In the genomic region with DNA sequence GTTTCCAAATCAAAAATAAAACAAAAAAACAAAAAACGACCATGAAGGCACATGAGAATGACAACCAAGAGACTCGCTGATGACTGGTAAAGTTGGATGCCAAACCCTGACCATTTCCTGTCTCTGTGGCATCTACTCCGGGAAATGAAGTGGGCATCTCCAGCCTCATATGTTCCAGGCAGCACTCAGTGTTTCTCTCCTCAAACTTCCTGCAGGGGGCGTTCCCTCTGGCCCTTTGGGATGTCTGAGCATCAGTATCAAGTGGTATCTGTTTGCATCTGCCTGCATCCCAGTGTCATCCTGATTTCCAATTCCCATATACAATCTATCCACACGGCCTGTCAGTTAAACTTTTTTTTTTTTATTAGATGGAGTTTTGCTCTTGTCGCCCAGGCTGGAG, we compare ENCODE assay signal across 13 cellular contexts. TPM values are rescaled to one million over a fixed set of nuclear protein-coding genes. Genes with fewer than 3 reads are reported as not detected.
A peak's percentile ranks its signal among the peaks of the same experiment; 100 is the strongest.
DNase-seq lines count a peak whose midpoint lies in the region; ATAC-seq and TF ChIP-seq lines count a peak whose summit lies in the region.
"Had no signal": no experiment of that assay in that cellular context is flagged by ENCODE, and none has a peak within 500 bp of the region (broad histone marks: within the 10 kb centered on the region; RNA-seq: fewer than 3 reads in every experiment).

No MANE protein-coding gene starts in this region.

- H3K9me3 ChIP-seq in breast epithelium, result no peaks in the 10 kb centered on the region

- intact Hi-C loops in natural killer cell (cut with micrococcal nuclease), result no loop called here
- intact Hi-C loops in breast epithelium (cut with DNase I; ENCODE audit: low total_unique reads), result no loop called here

- no peaks in the 10 kb centered on the region for H3K4me1 Mint-ChIP-seq in activated naive CD4-positive, alpha-beta T cell treated with anti-CD3 and anti-CD28 coated beads, Interleukin-2, amount 10 ng/mL, durations not matched to agents 7 days and 5 days
- no peaks in the 10 kb centered on the region for H3K4me1 Mint-ChIP-seq in natural killer cell

- TF ChIP-seq CTCF in GM13976 (IDR thresholded peaks at IDR 0.05; ENCODE audit: borderline replicate concordance, control extremely low read depth, extremely low read depth, insufficient read depth, missing control alignments), result peak; percentile 16
- TF ChIP-seq CTCF in natural killer cell (IDR thresholded peaks at IDR 0.05), result no peak
- no peak for TF ChIP-seq CTCF in breast epithelium (IDR thresholded peaks at IDR 0.05)

- no peak overlapping the region for H3K27ac ChIP-seq in breast epithelium

- no peaks in the 10 kb centered on the region for H3K36me3 ChIP-seq in breast epithelium

- no peaks in the 10 kb centered on the region for H3K9me3 Mint-ChIP-seq in activated naive CD4-positive, alpha-beta T cell treated with anti-CD3 and anti-CD28 coated beads, Interleukin-2, amount 10 ng/mL, durations not matched to agents 7 days and 5 days
- H3K9me3 Mint-ChIP-seq in natural killer cell, result no peaks in the 10 kb centered on the region
- H3K9me3 Mint-ChIP-seq: activated naive CD4-positive, alpha-beta T cell treated with anti-CD3 and anti-CD28 coated beads, Interleukin-2, amount 50 U/mL, for 72 hours; T-helper 1 cell treated with Interleukin-12 subunit alpha and Interleukin-12 subunit beta and Interleukin-4 antibody, amounts not matched to agents 30 μg/mL and 1 μg/mL, for 36 hours had no signal

- no peak overlapping the region for H3K4me3 Mint-ChIP-seq in activated naive CD4-positive, alpha-beta T cell treated with anti-CD3 and anti-CD28 coated beads, Interleukin-2, amount 10 ng/mL, durations not matched to agents 7 days and 5 days
- H3K4me3 Mint-ChIP-seq in natural killer cell, result no peak overlapping the region
- H3K4me3 Mint-ChIP-seq: naive thymus-derived CD4-positive, alpha-beta T cell; T-helper 1 cell treated with Interleukin-12 subunit alpha and Interleukin-12 subunit beta and Interleukin-4 antibody, amounts not matched to agents 30 μg/mL and 1 μg/mL, for 36 hours had no signal

- CTCF ChIA-PET in activated naive CD4-positive, alpha-beta T cell treated with anti-CD3 and anti-CD28 coated beads, Interleukin-2, amount 10 ng/mL, durations not matched to agents 7 days and 5 days (lab: Charles Lee), result no interaction called here

- H3K27ac Mint-ChIP-seq in activated naive CD4-positive, alpha-beta T cell treated with anti-CD3 and anti-CD28 coated beads, Interleukin-2, amount 10 ng/mL, durations not matched to agents 7 days and 5 days, result no peak overlapping the region
- H3K27ac Mint-ChIP-seq in natural killer cell, result no peak overlapping the region
- H3K27ac Mint-ChIP-seq: activated naive CD4-positive, alpha-beta T cell treated with anti-CD3 and anti-CD28 coated beads, Interleukin-2, amount 50 U/mL, for 72 hours; naive thymus-derived CD4-positive, alpha-beta T cell; T-helper 1 cell treated with Interleukin-12 subunit alpha and Interleukin-12 subunit beta and Interleukin-4 antibody, amounts not matched to agents 30 μg/mL and 1 μg/mL, for 36 hours had no signal

- H3K27me3 Mint-ChIP-seq in activated naive CD4-positive, alpha-beta T cell treated with anti-CD3 and anti-CD28 coated beads, Interleukin-2, amount 10 ng/mL, durations not matched to agents 7 days and 5 days, result peaks cover 23% of the 10 kb centered on the region
- H3K27me3 Mint-ChIP-seq in natural killer cell (ENCODE audit: low read depth in 2 of 2), result peaks cover 6 to 20% of the 10 kb centered on the region in 2 donors

- H3K4me1 ChIP-seq in breast epithelium, result no peaks in the 10 kb centered on the region

- no peak for ATAC-seq in HG03571 (IDR thresholded peaks at IDR 0.05; ENCODE audit: unreplicated experiment)
- ATAC-seq in natural killer cell, result no peak
- ATAC-seq: naive thymus-derived CD4-positive, alpha-beta T cell had no signal

- H3K27me3 ChIP-seq in breast epithelium, result peaks cover 0 to 35% of the 10 kb centered on the region in 2 donors

- TF ChIP-seq POLR2A in breast epithelium (IDR thresholded peaks at IDR 0.05), result no peak

- in situ Hi-C loops in GM13976 (cut with MboI; ENCODE audit: low sequenced_read_pairs, unreplicated experiment), result no loop called here

- no peaks in the 10 kb centered on the region for H3K36me3 Mint-ChIP-seq in activated naive CD4-positive, alpha-beta T cell treated with anti-CD3 and anti-CD28 coated beads, Interleukin-2, amount 10 ng/mL, durations not matched to agents 7 days and 5 days
- no peaks in the 10 kb centered on the region for H3K36me3 Mint-ChIP-seq in natural killer cell
- H3K36me3 Mint-ChIP-seq: activated naive CD4-positive, alpha-beta T cell treated with anti-CD3 and anti-CD28 coated beads, Interleukin-2, amount 50 U/mL, for 72 hours; naive thymus-derived CD4-positive, alpha-beta T cell had no signal

- peak; percentile 2 for DNase-seq in COLO668 (lab: John Stamatoyannopoulos, UW; ENCODE audit: unreplicated experiment)
- DNase-seq in GM13976 (ENCODE audit: low spot score), result no peak
- peak; percentile 38 for DNase-seq in RPMI7951 (ENCODE audit: low read depth)
- peak; percentile 10 for DNase-seq in foreskin melanocyte
- no peak for DNase-seq in activated naive CD4-positive, alpha-beta T cell treated with anti-CD3 and anti-CD28 coated beads, Interleukin-2, amount 10 ng/mL, durations not matched to agents 7 days and 5 days
- no peak for DNase-seq in natural killer cell
- DNase-seq in breast epithelium (ENCODE audit: low spot score in 2 of 2), result no peak
- DNase-seq: naive thymus-derived CD4-positive, alpha-beta T cell; NCI-H1092 treated with DMSO at 0.1 percent for 48 hours had no signal

- H3K4me3 ChIP-seq in breast epithelium, result no peak overlapping the region

RNA-seq across cellular contexts. Expression of a gene that starts 9.8 kb away (rescaled TPM):
- total RNA-seq in RPMI7951 (2014; rRNA removed; shearing (Covaris generic)), result not detected in 2 replicates
- total RNA-seq in natural killer cell (under 1 TPM in 2 of 3 donors, not detected in 1; 0.50 to 0.57 TPM), breast epithelium (1 to 10 TPM in 1 of 3 donors, not detected in 2; 1.8 TPM)
- total RNA-seq: frontal cortex had no signal

RNA-seq across cellular contexts. Expression of a gene that starts 20.1 kb away (rescaled TPM):
- not detected in 2 replicates for total RNA-seq in RPMI7951 (2014; rRNA removed; shearing (Covaris generic))
- 1 to 10 TPM in 1 of 3 donors, under 1 TPM in 2; 0.25 to 2.4 (median 0.59) TPM for total RNA-seq in natural killer cell
- total RNA-seq in breast epithelium, result 1 to 10 TPM in 1 of 3 donors, under 1 TPM in 1, not detected in 1; 0.73 to 4.8 TPM
- total RNA-seq: activated naive CD4-positive, alpha-beta T cell treated with anti-CD3 and anti-CD28 coated beads, Interleukin-2, amount 50 U/mL, for 72 hours; frontal cortex had no signal

RNA-seq across cellular contexts. Expression of a gene that starts 33.0 kb away (rescaled TPM):
- not detected in 2 replicates for total RNA-seq in RPMI7951 (2014; rRNA removed; shearing (Covaris generic))
- not detected for total RNA-seq in natural killer cell
- total RNA-seq in breast epithelium, result not detected
- total RNA-seq: activated naive CD4-positive, alpha-beta T cell treated with anti-CD3 and anti-CD28 coated beads, Interleukin-2, amount 50 U/mL, for 72 hours; frontal cortex; naive thymus-derived CD4-positive, alpha-beta T cell had no signal

RNA-seq across cellular contexts. Expression of a gene that starts 53.1 kb away (rescaled TPM):
- total RNA-seq in RPMI7951 (2014; rRNA removed; shearing (Covaris generic)), result not detected in 2 replicates
- total RNA-seq in natural killer cell (not detected), breast epithelium (1 to 10 TPM in 2 of 3 donors, under 1 TPM in 1; 0.80 to 8.6 (median 2.3) TPM)
- total RNA-seq: activated naive CD4-positive, alpha-beta T cell treated with anti-CD3 and anti-CD28 coated beads, Interleukin-2, amount 50 U/mL, for 72 hours; naive thymus-derived CD4-positive, alpha-beta T cell had no signal

RNA-seq across cellular contexts. Expression of a gene that starts 59.7 kb away (rescaled TPM):
- 11.3 and 11.8 TPM in 2 replicates for total RNA-seq in RPMI7951 (2014; rRNA removed; shearing (Covaris generic))
- total RNA-seq in natural killer cell (1 to 10 TPM; 3.4 to 4.8 (median 4.0) TPM), breast epithelium (10 to 100 TPM in 1 of 3 donors, 1 to 10 TPM in 2; 4.3 to 12.1 (median 8.9) TPM)

Comparison
In these comparisons a context has a peak if more than half of its experiments do, and no peak if none do; other contexts are left out.
1. DNase-seq: peak in COLO668 (single experiment), RPMI7951 (single experiment) and foreskin melanocyte (single experiment); none in GM13976 (single experiment), activated naive CD4-positive, alpha-beta T cell treated with anti-CD3 and anti-CD28 coated beads, Interleukin-2, amount 10 ng/mL, durations not matched to agents 7 days and 5 days (single experiment), natural killer cell (single experiment) and breast epithelium (0 of 2).